8 cellular contexts compared by ENCODE assay signal in genomic region chr10:103859161-103860141, GRCh38. TPM values are rescaled to one million over a fixed set of nuclear protein-coding genes. Genes with fewer than 3 reads are reported as not detected.
DNase-seq lines count a peak whose midpoint lies in the region; ATAC-seq and TF ChIP-seq lines count a peak whose summit lies in the region.

No MANE protein-coding gene starts in this region.

- no peaks in the 10 kb centered on the region for H3K4me1 ChIP-seq in aorta (ENCODE audit: control insufficient read depth in 1 of 2, insufficient read depth in 2 of 2, low read length in 2 of 2)

- H3K4me3 ChIP-seq in fibroblast of villous mesenchyme (ENCODE audit: low read depth, low read length): no peak overlapping the region
- no peak overlapping the region for H3K4me3 ChIP-seq in aorta (ENCODE audit: low read length in 2 of 2)

- WGBS in aorta, 2 donors: 66 to 75% methylated on average over 15 of the region's 15 CpGs

- H3K27me3 ChIP-seq in aorta (ENCODE audit: control insufficient read depth in 1 of 2, insufficient read depth in 2 of 2, low read length in 1 of 2): no peaks in the 10 kb centered on the region

- peak; percentile 60 for TF ChIP-seq CTCF in fibroblast of villous mesenchyme (IDR thresholded peaks at IDR 0.05; ENCODE audit: insufficient read depth, low read depth, low read length)

- H3K9me3 ChIP-seq in aorta (ENCODE audit: control insufficient read depth, low read length): no peaks in the 10 kb centered on the region

- no peak overlapping the region for H3K27ac ChIP-seq in aorta (ENCODE audit: low read depth in 1 of 2, low read length in 2 of 2)

- H3K36me3 ChIP-seq in aorta (ENCODE audit: control insufficient read depth in 1 of 2, insufficient read depth in 2 of 2, low read length in 1 of 2): no peaks in the 10 kb centered on the region

- intact Hi-C loops in Right ventricle myocardium inferior (cut with DNase I) (loop anchor here (1.0 kb wide), 1 partner anchor 146 kb away; no protein-coding TSS in a partner anchor), cardiac septum (cut with DNase I) (loop anchor here (1.0 kb wide), 1 partner anchor 146 kb away; no protein-coding TSS in a partner anchor), aorta (cut with DNase I) (loop anchor here (1.0 to 10.0 kb wide), 3 partner anchors 146 to 265 kb away; no protein-coding TSS in a partner anchor)

- DNase-seq in Right ventricle myocardium inferior (ENCODE audit: missing footprints) (no peak), cardiac septum (ENCODE audit: low spot score) (no peak), RPMI7951 (ENCODE audit: low read depth) (peak; percentile 71), fibroblast of villous mesenchyme (ENCODE audit: low read depth) (peak; percentile 79), occipital lobe (lab: John Stamatoyannopoulos, UW) (peak; percentile 40), aorta (no peak)
- DNase-seq in activated effector memory CD4-positive, alpha-beta T cell treated with Interleukin-2 at 50 U/mL for 16 hours: peak; percentile 34

- peak; percentile 68 for ATAC-seq in Right ventricle myocardium inferior
- ATAC-seq in HG03432 (IDR thresholded peaks at IDR 0.05; ENCODE audit: unreplicated experiment): peak; percentile 58
- ATAC-seq in aorta (ENCODE audit: low FRiP score): peak; percentile 78

RNA-seq across cellular contexts. Expression of gene SH3PXD2A, which starts 4.1 kb away (rescaled TPM):
- total RNA-seq in Right ventricle myocardium inferior: 28.7 TPM
- total RNA-seq in cardiac septum: 45.0 TPM
- 9.7 and 10.7 TPM in 2 replicates for total RNA-seq in RPMI7951 (2014; rRNA removed; shearing (Covaris generic))
- 58.3 and 64.4 TPM in 2 replicates for total RNA-seq in fibroblast of villous mesenchyme
- 8.7 TPM for total RNA-seq in occipital lobe
- 10 to 100 TPM; 55.9 to 69.1 TPM for total RNA-seq in aorta
- 10 to 100 TPM; 18.7 to 29.1 TPM for polyA plus RNA-seq in aorta

RNA-seq across cellular contexts. Expression of gene STN1, which starts 58.5 kb away (rescaled TPM):
- total RNA-seq in Right ventricle myocardium inferior (30.1 TPM), cardiac septum (33.9 TPM), fibroblast of villous mesenchyme (23.3 and 29.3 TPM in 2 replicates), occipital lobe (3.1 TPM), aorta (10 to 100 TPM; 20.3 to 24.2 TPM)
- 72.5 and 75.9 TPM in 2 replicates for total RNA-seq in RPMI7951 (2014; rRNA removed; shearing (Covaris generic))
- polyA plus RNA-seq in aorta: 10 to 100 TPM; 16.9 to 20.8 TPM

Comparison
In these comparisons a context has a peak if more than half of its experiments do, and no peak if none do; other contexts are left out.
1. DNase-seq: peak in RPMI7951 (single experiment), activated effector memory CD4-positive, alpha-beta T cell treated with Interleukin-2 at 50 U/mL for 16 hours (single experiment), fibroblast of villous mesenchyme (single experiment) and occipital lobe (single experiment); none in Right ventricle myocardium inferior (single experiment), cardiac septum (single experiment) and aorta (0 of 2).
2. Peak in every context shown above with its lines, with median percentiles within 50 percentile points of each other: ATAC-seq.